Comparison of ENCODE assay signal across 21 cellular contexts in genomic region chr14:67442139-67442906, GRCh38. TPM values are rescaled to one million over a fixed set of nuclear protein-coding genes. Genes with fewer than 3 reads are reported as not detected.
DNase-seq lines count a peak whose midpoint lies in the region; ATAC-seq, FAIRE-seq and TF ChIP-seq lines count a peak whose summit lies in the region.
"Had no signal": no experiment of that assay in that cellular context is flagged by ENCODE, and none has a peak within 500 bp of the region (broad histone marks: within the 10 kb centered on the region; RNA-seq: fewer than 3 reads in every experiment).

No MANE protein-coding gene starts in this region.

- DNase-seq in COLO668 (lab: John Stamatoyannopoulos, UW; ENCODE audit: unreplicated experiment) (peak; percentile 78), DMS79 (lab: John Stamatoyannopoulos, UW) (peak; percentile 55), NCI-H510A (lab: John Stamatoyannopoulos, UW) (peak; percentile 79), GM12892 (ENCODE audit: insufficient read length) (no peak), iPS-NIHi7 (ENCODE audit: extremely low spot score) (no peak)
- DNase-seq in activated CD4-positive, alpha-beta memory T cell treated with anti-CD3 and anti-CD28 coated beads, Interleukin-2, amount 10 ng/mL, durations not matched to agents 7 days and 5 days, result no peak
- DNase-seq: activated CD4-positive, alpha-beta T cell treated with anti-CD3 and anti-CD28 coated beads for 1 hour; activated effector memory CD4-positive, alpha-beta T cell treated with anti-CD3 and anti-CD28 coated beads, Interleukin-2, amount 50 U/mL, for 16 hours; GF-D8; GM23248; NCI-H187; SIG-M5; stimulated activated CD4-positive, alpha-beta T cell treated with anti-CD3 and anti-CD28 coated beads, Interleukin-4, amount 100 ng/mL, for 4 hours; stimulated activated naive CD4-positive, alpha-beta T cell treated with Interleukin-2 at 50 U/mL for 16 hours had no signal

- intact Hi-C loops in dendritic cell treated with granulocyte-macrophage colony-stimulating factor and Interleukin-4, amounts not matched to agents 40 ng/mL and 50 ng/mL, for 4 days (cut with micrococcal nuclease), result no loop called here

- H3K4me3 Mint-ChIP-seq in dendritic cell treated with granulocyte-macrophage colony-stimulating factor and Interleukin-4, amounts not matched to agents 40 ng/mL and 50 ng/mL, for 4 days, result no peak overlapping the region
- H3K4me3 Mint-ChIP-seq in activated CD4-positive, alpha-beta memory T cell treated with anti-CD3 and anti-CD28 coated beads, Interleukin-2, amount 10 ng/mL, durations not matched to agents 7 days and 5 days, result no peak overlapping the region
- H3K4me3 Mint-ChIP-seq: neural crest cell had no signal

- ATAC-seq in HG03095 (IDR thresholded peaks at IDR 0.05; ENCODE audit: unreplicated experiment), result no peak
- ATAC-seq: sciatic nerve had no signal

- FAIRE-seq in GM12892 (lab: Jason Lieb, UNC), result no peak
- FAIRE-seq: keratinocyte, TTC549 had no signal

- peak overlapping the region; percentile 38 for H3K27ac Mint-ChIP-seq in dendritic cell treated with granulocyte-macrophage colony-stimulating factor and Interleukin-4, amounts not matched to agents 40 ng/mL and 50 ng/mL, for 4 days
- H3K27ac Mint-ChIP-seq in activated CD4-positive, alpha-beta memory T cell treated with anti-CD3 and anti-CD28 coated beads, Interleukin-2, amount 10 ng/mL, durations not matched to agents 7 days and 5 days, result no peak overlapping the region

- H3K36me3 Mint-ChIP-seq in dendritic cell treated with granulocyte-macrophage colony-stimulating factor and Interleukin-4, amounts not matched to agents 40 ng/mL and 50 ng/mL, for 4 days (ENCODE audit: low read depth), result no peaks in the 10 kb centered on the region
- H3K36me3 Mint-ChIP-seq in activated CD4-positive, alpha-beta memory T cell treated with anti-CD3 and anti-CD28 coated beads, Interleukin-2, amount 10 ng/mL, durations not matched to agents 7 days and 5 days (ENCODE audit: low read depth), result no peaks in the 10 kb centered on the region

- POLR2A ChIA-PET in activated CD4-positive, alpha-beta memory T cell treated with anti-CD3 and anti-CD28 coated beads, Interleukin-2, amount 10 ng/mL, durations not matched to agents 7 days and 5 days (lab: Charles Lee), result no interaction called here

- peaks cover 46% of the 10 kb centered on the region for H3K27me3 Mint-ChIP-seq in dendritic cell treated with granulocyte-macrophage colony-stimulating factor and Interleukin-4, amounts not matched to agents 40 ng/mL and 50 ng/mL, for 4 days
- H3K27me3 Mint-ChIP-seq in activated CD4-positive, alpha-beta memory T cell treated with anti-CD3 and anti-CD28 coated beads, Interleukin-2, amount 10 ng/mL, durations not matched to agents 7 days and 5 days, result peaks cover 29% of the 10 kb centered on the region
- H3K27me3 Mint-ChIP-seq: progenitor cell of endocrine pancreas had no signal

- no peaks in the 10 kb centered on the region for H3K9me3 Mint-ChIP-seq in dendritic cell treated with granulocyte-macrophage colony-stimulating factor and Interleukin-4, amounts not matched to agents 40 ng/mL and 50 ng/mL, for 4 days
- H3K9me3 Mint-ChIP-seq in activated CD4-positive, alpha-beta memory T cell treated with anti-CD3 and anti-CD28 coated beads, Interleukin-2, amount 10 ng/mL, durations not matched to agents 7 days and 5 days, result no peaks in the 10 kb centered on the region
- H3K9me3 Mint-ChIP-seq: neural crest cell had no signal

- H3K4me1 Mint-ChIP-seq in dendritic cell treated with granulocyte-macrophage colony-stimulating factor and Interleukin-4, amounts not matched to agents 40 ng/mL and 50 ng/mL, for 4 days (ENCODE audit: low read depth), result no peaks in the 10 kb centered on the region
- no peaks in the 10 kb centered on the region for H3K4me1 Mint-ChIP-seq in activated CD4-positive, alpha-beta memory T cell treated with anti-CD3 and anti-CD28 coated beads, Interleukin-2, amount 10 ng/mL, durations not matched to agents 7 days and 5 days

- CTCF ChIA-PET in activated CD4-positive, alpha-beta memory T cell treated with anti-CD3 and anti-CD28 coated beads, Interleukin-2, amount 10 ng/mL, durations not matched to agents 7 days and 5 days (lab: Charles Lee), result interaction anchor here (1.1 to 1.6 kb wide), 2 partner anchors 25 to 129 kb away, joined by 3 to 5 read pairs; no protein-coding TSS in a partner anchor

- no peak for TF ChIP-seq POLR2A in GM12892 (IDR thresholded peaks at IDR 0.05; ENCODE audit: low read depth, low read length)

RNA-seq across cellular contexts. Expression of gene PLEK2, which starts 30.4 kb away (rescaled TPM):
- total RNA-seq in activated CD4-positive, alpha-beta memory T cell treated with anti-CD3 and anti-CD28 coated beads, Interleukin-2, amount 10 ng/mL, durations not matched to agents 7 days and 5 days, result under 1 TPM in 1 of 2 experiments, not detected in 1; 0.43 TPM
- not detected for polyA plus RNA-seq in GM12892 (2012; ENCODE audit: missing spikeins)
- total RNA-seq: neural crest cell had no signal

RNA-seq across cellular contexts. Expression of gene TMEM229B, which starts 46.2 kb away (rescaled TPM):
- 10 to 100 TPM; 10.4 to 13.3 TPM for total RNA-seq in activated CD4-positive, alpha-beta memory T cell treated with anti-CD3 and anti-CD28 coated beads, Interleukin-2, amount 10 ng/mL, durations not matched to agents 7 days and 5 days
- polyA plus RNA-seq in GM12892 (2012; ENCODE audit: missing spikeins), result 0.15 TPM

Comparison
In these comparisons a context has a peak if more than half of its experiments do, and no peak if none do; other contexts are left out.
1. DNase-seq: peak in COLO668 (single experiment), DMS79 (single experiment) and NCI-H510A (single experiment); none in activated CD4-positive, alpha-beta memory T cell treated with anti-CD3 and anti-CD28 coated beads, Interleukin-2, amount 10 ng/mL, durations not matched to agents 7 days and 5 days (single experiment), GM12892 (single experiment) and iPS-NIHi7 (single experiment).